ENCODE assay signal across 8 cellular contexts in genomic region chr11:61891331-61892084, GRCh38. TPM values are rescaled to one million over a fixed set of nuclear protein-coding genes. Genes with fewer than 3 reads are reported as not detected.
A peak's percentile ranks its signal among the peaks of the same experiment; 100 is the strongest.
DNase-seq lines count a peak whose midpoint lies in the region; ATAC-seq, FAIRE-seq and TF ChIP-seq lines count a peak whose summit lies in the region.

TSS of gene FADS3 (minus strand) at chr11:61891545. CDS start at chr11:61891381, 164 bp downstream.

- H4K5ac ChIP-seq in H1 (ENCODE audit: insufficient read length, low read depth, low read length): peak within 1 kb of the TSS; percentile 46

- TF ChIP-seq CTCF in AG04449 (IDR thresholded peaks at IDR 0.05; ENCODE audit: insufficient read depth, low read length, missing control alignments) (no peak), H1 (IDR thresholded peaks at IDR 0.05; ENCODE audit: control extremely low read depth in 1 of 3, insufficient read depth in 1 of 3, low read depth in 1 of 3, low read length in 3 of 3) (no peak)

- no peak for FAIRE-seq in H1 (lab: Jason Lieb, UNC)

- WGBS in H1 (ENCODE audit: extremely low coverage in 1 of 2, insufficient coverage in 1 of 2, insufficient read length in 1 of 2, insufficient replicate concordance in 2 of 2, low coverage in 1 of 2, low lambda C conversion rate in 2 of 2, missing lambda C conversion rate in 1 of 2), 2 experiments: 1% methylated on average over 31 of the region's 96 CpGs; no CpG with 5 or more reads in 1 of the 2 experiments

- peak within 1 kb of the TSS; percentile 46 for H3K4ac ChIP-seq in H1 (replicated peaks; ENCODE audit: insufficient read length, low read depth, low read length)

- no peak within 1 kb of the TSS for H2AK5ac ChIP-seq in H1 (ENCODE audit: low read depth, low read length)

- no peak within 1 kb of the TSS for H3K27ac ChIP-seq in H1 (ENCODE audit: low read depth, low read length)

- peaks cover 2 to 4% of the 10 kb centered on the region in 2 experiments for H4K20me1 ChIP-seq in H1 (replicated peaks in 1 of 2; ENCODE audit: control insufficient read depth in 1 of 2, insufficient read depth in 2 of 2, low read length in 2 of 2)

- peak within 1 kb of the TSS; percentile 43; the same call in 1 of the 2 replicates for H2BK12ac ChIP-seq in H1 (ENCODE audit: low read depth, low read length)

- POLR2A ChIA-PET in AG04449 (lab: Yijun Ruan, JAX): interaction anchor here (1.3 kb wide), 1 partner anchor 76 kb away, joined by 7 read pairs; the partner anchor contains the start of gene FTH1
- POLR2A ChIA-PET in H1 (lab: Charles Lee; ENCODE audit: partially characterized antibody): interaction anchor here (0.7 to 2.0 kb wide), 6 partner anchors 13 to 59 kb away, joined by 3 to 6 read pairs (median 4); partner anchors contain the start of gene BEST1

- H3K23ac ChIP-seq in H1 (ENCODE audit: insufficient read length): no peak within 1 kb of the TSS

- H3K9me3 ChIP-seq in H1 (ENCODE audit: insufficient read depth in 2 of 2, low read depth in 1 of 2, low read length in 1 of 2): no peaks in the 10 kb centered on the region

- H3K56ac ChIP-seq in H1 (replicated peaks; ENCODE audit: insufficient read length, low read depth, low read length): peak within 1 kb of the TSS; percentile 59

- no peaks in the 10 kb centered on the region for H3K36me3 ChIP-seq in H1 (ENCODE audit: control insufficient read depth in 2 of 4, insufficient read depth in 4 of 4, low read length in 3 of 4)

- H3K9ac ChIP-seq in H1 (replicated peaks in 1 of 4; ENCODE audit: extremely low read depth in 1 of 4, low read depth in 3 of 4, low read length in 3 of 4): peak within 1 kb of the TSS; percentile 2 to 52 (median 36); a peak in 6 of 7 replicates

- peaks cover 8% of the 10 kb centered on the region; the same call in 1 of the 2 replicates for H3K23me2 ChIP-seq in H1 (ENCODE audit: low read depth, low read length)

- H2BK20ac ChIP-seq in H1 (ENCODE audit: low read length): no peak within 1 kb of the TSS

- H3K4me2 ChIP-seq in H1 (ENCODE audit: insufficient read depth in 1 of 2, low read depth in 2 of 2, low read length in 2 of 2): peak within 1 kb of the TSS; percentile 90 to 98

- H4K91ac ChIP-seq in H1 (replicated peaks; ENCODE audit: insufficient read length, low read length): peak within 1 kb of the TSS; percentile 42

- no peaks in the 10 kb centered on the region; the same call in 1 of the 2 replicates for H3K79me1 ChIP-seq in H1 (ENCODE audit: low read depth, low read length)

- no peak within 1 kb of the TSS; the same call in 1 of the 2 replicates for H2BK15ac ChIP-seq in H1 (ENCODE audit: low read length)

- H2BK120ac ChIP-seq in H1 (replicated peaks; ENCODE audit: low read depth, low read length): no peak within 1 kb of the TSS

- DNase-seq in AG04449 (ENCODE audit: low read depth, low spot score) (no peak), NCI-H774 (lab: John Stamatoyannopoulos, UW) (peak; percentile 95), H1 (ENCODE audit: low read depth in 1 of 2, low spot score in 2 of 2) (peak; percentile 73 to 93), lung microvascular endothelial cell (ENCODE audit: low read depth in 2 of 2) (peak; percentile 81 to 84)
- DNase-seq in activated CD8-positive, alpha-beta memory T cell treated with anti-CD3 and anti-CD28 coated beads for 48 hours (ENCODE audit: low read depth in 2 of 3, low spot score in 2 of 3): peak in 2 of 3 experiments; percentile 13 to 32
- DNase-seq in stimulated activated CD8-positive, alpha-beta memory T cell treated with anti-CD3 and anti-CD28 coated beads, Interleukin-12 subunit alpha, Interleukin-12 subunit beta, amount 100 ng/mL, for 4 hours (ENCODE audit: low read depth): peak; percentile 36

- TF ChIP-seq RAD21 in H1 (IDR thresholded peaks at IDR 0.05 in 1 of 2, conservative IDR thresholded peaks at IDR 0.05 in 1 of 2; ENCODE audit: low read depth in 2 of 2, low read length in 2 of 2): no peak

- no peak within 1 kb of the TSS for H3K14ac ChIP-seq in H1 (ENCODE audit: insufficient read length)

- CTCF ChIA-PET in AG04449 (lab: Yijun Ruan, JAX): interaction anchor here (0.8 to 18.2 kb wide), 7 partner anchors 7 to 217 kb away, joined by 3 to 406 read pairs (median 8); no protein-coding TSS in a partner anchor
- CTCF ChIA-PET in H1 (lab: Charles Lee; ENCODE audit: partially characterized antibody): interaction anchor here (1.0 to 23.2 kb wide), 5 partner anchors 9 to 64 kb away, joined by 3 to 658 read pairs (median 5); partner anchors contain the start of gene BEST1

- H2BK5ac ChIP-seq in H1 (ENCODE audit: low read depth, low read length): no peak within 1 kb of the TSS; the same call in 1 of the 2 replicates

- TF ChIP-seq POLR2A in H1 (IDR thresholded peaks at IDR 0.05; ENCODE audit: control extremely low read depth in 1 of 2, low read depth in 2 of 2, low read length in 2 of 2): no peak; a peak in 1 of 3 replicates

- H3K27me3 ChIP-seq in H1 (replicated peaks in 1 of 4; ENCODE audit: control insufficient read depth in 3 of 4, extremely low read depth in 1 of 4, insufficient read depth in 3 of 4, low read length in 3 of 4): no peaks in the 10 kb centered on the region

- H3K18ac ChIP-seq in H1 (ENCODE audit: extremely low read depth, low read length): peak within 1 kb of the TSS; percentile 96

- peak within 1 kb of the TSS; percentile 60 for H4K8ac ChIP-seq in H1 (ENCODE audit: extremely low read depth, insufficient read depth, low read length)

- H2AFZ ChIP-seq in H1 (ENCODE audit: low read length): peak within 1 kb of the TSS; percentile 54; the same call in 1 of the 2 replicates

- TF ChIP-seq EP300 in H1 (IDR thresholded peaks at IDR 0.05; ENCODE audit: borderline replicate concordance in 1 of 2, low read depth in 2 of 2, low read length in 2 of 2): no peak

- ATAC-seq in GM18873 (IDR thresholded peaks at IDR 0.05; ENCODE audit: low FRiP score, unreplicated experiment) (peak; percentile 41), HG03342 (IDR thresholded peaks at IDR 0.05; ENCODE audit: unreplicated experiment) (peak; percentile 46)

- H3K4me3 ChIP-seq in AG04449 (ENCODE audit: low read depth, low read length) (peak within 1 kb of the TSS; percentile 90), H1 (ENCODE audit: extremely low read depth in 1 of 4, insufficient read depth in 2 of 4, low read depth in 3 of 4, low read length in 4 of 4) (peak within 1 kb of the TSS; percentile 69 to 81 (median 74))

- peaks cover 0 to 2% of the 10 kb centered on the region in 2 experiments; a peak in 1 of 4 replicates for H3K79me2 ChIP-seq in H1 (ENCODE audit: control insufficient read depth in 1 of 2, insufficient read depth in 2 of 2, low read length in 2 of 2)

- H3K4me1 ChIP-seq in H1 (replicated peaks in 1 of 4; ENCODE audit: control insufficient read depth in 3 of 4, insufficient read depth in 4 of 4, low read length in 3 of 4): peaks cover 0 to 11% (median 8%) of the 10 kb centered on the region in 4 experiments; a peak in 6 of 7 replicates

TF ChIP-seq in H1, 55 proteins besides CTCF, POLR2A, EP300 and RAD21:
- TF ChIP-seq HDAC2 (IDR thresholded peaks at IDR 0.05; ENCODE audit: borderline replicate concordance in 1 of 2, low read depth in 2 of 2, low read length in 2 of 2): no peak; a peak in 1 of 4 replicates
- peak; percentile 48 for TF ChIP-seq PHF8 (conservative IDR thresholded peaks at IDR 0.05; ENCODE audit: low read depth, low read length)
- no peak for TF ChIP-seq SIN3A (conservative IDR thresholded peaks at IDR 0.05 in 1 of 2, IDR thresholded peaks at IDR 0.05 in 1 of 2; ENCODE audit: low read depth in 1 of 2, low read length in 2 of 2)
- TF ChIP-seq RBBP5 (IDR thresholded peaks at IDR 0.05; ENCODE audit: borderline replicate concordance, low read depth, low read length): peak; percentile 48; the same call in 1 of the 2 replicates
- 0 out of 2 replicates have a peak, but pooled peaks have one; percentile 14 for TF ChIP-seq TAF1 (IDR thresholded peaks at IDR 0.05; ENCODE audit: low read depth, low read length)
- 0 out of 2 replicates have a peak, but pooled peaks have one; percentile 9 for TF ChIP-seq TBP (IDR thresholded peaks at IDR 0.05; ENCODE audit: low read depth, low read length)
- peak; percentile 72 for TF ChIP-seq KDM4A (IDR thresholded peaks at IDR 0.05; ENCODE audit: low read depth, low read length, severe bottlenecking)
- peak; percentile 59; the same call in 1 of the 2 replicates for TF ChIP-seq E2F6 (IDR thresholded peaks at IDR 0.05)
- no peak for TF ChIP-seq NANOG (IDR thresholded peaks at IDR 0.05; ENCODE audit: insufficient read depth, low read depth, low read length, poor library complexity, severe bottlenecking)
- no peak for TF ChIP-seq KDM5A (IDR thresholded peaks at IDR 0.05; ENCODE audit: low read length)
- peak; percentile 26 for TF ChIP-seq HDAC6 (IDR thresholded peaks at IDR 0.05; ENCODE audit: low read depth, low read length)
- TF ChIP-seq YY1 (IDR thresholded peaks at IDR 0.05; ENCODE audit: low read depth, low read length): no peak
- TF ChIP-seq MAX (IDR thresholded peaks at IDR 0.05): peak; percentile 68
- TF ChIP-seq JUND (IDR thresholded peaks at IDR 0.05; ENCODE audit: low read length): no peak
- TF ChIP-seq CREB1 (IDR thresholded peaks at IDR 0.05): peak; percentile 94

RNA-seq across cellular contexts. Expression of gene FADS3, which starts in this region (rescaled TPM):
- total RNA-seq in H1 (2021; fragmentation: NEBNext Ultra II Directional; extraction: Animal tissue kit (Norgen Biotek cat#: 25700)): 40.2 and 43.8 TPM in 2 replicates
- polyA plus RNA-seq in H1 (2011; rRNA removed): 76.3 and 113 TPM in 2 replicates
- 75.7 TPM for polyA plus RNA-seq in H1 (2011; cell fraction: cytosol; rRNA removed)
- polyA plus RNA-seq in H1 (2011; cell fraction: nucleus; rRNA removed): 349 TPM
- 35.5 to 56.1 TPM (median 47.0 TPM) in 4 replicates for polyA plus RNA-seq in H1 (2012, experiment 1 of 2)
- polyA plus RNA-seq in H1 (2012, experiment 2 of 2): 45.1 TPM
- 69.5 TPM for polyA plus RNA-seq in H1 (2013, experiment 1 of 2)
- 71.8 TPM for polyA plus RNA-seq in H1 (2013, experiment 2 of 2)
- polyA minus RNA-seq in H1 (2011; rRNA and poly(A)+ RNA removed): 31.1 and 40.9 TPM in 2 replicates
- 34.5 TPM for polyA minus RNA-seq in H1 (2011; cell fraction: cytosol; rRNA and poly(A)+ RNA removed)
- polyA minus RNA-seq in H1 (2011; cell fraction: nucleus; rRNA and poly(A)+ RNA removed): 39.8 TPM
- 67.6 and 128 TPM in 2 replicates for total RNA-seq in lung microvascular endothelial cell
